ENCODE assay signal across 34 cellular contexts in genomic region chr2:187590175-187590574, GRCh38.
"Had no signal": no experiment of that assay in that cellular context is flagged by ENCODE, and none has a peak within 500 bp of the region (broad histone marks: within the 10 kb centered on the region; RNA-seq: fewer than 3 reads in every experiment).

No MANE protein-coding gene starts in this region.

- H3K36me3 ChIP-seq: MG63 had no signal

- H3K9me3 ChIP-seq: MG63 had no signal

- H3K27me3 ChIP-seq: MG63 had no signal

- DNase-seq: Karpas-422, Kasumi-1, MG63, MM.1S, MV-4-11, NCI-H1048, NCI-H1092, NCI-H1092 treated with DMSO at 0.1 percent for 48 hours, NCI-H1105, NCI-H1105 treated with DMSO at 0.1 percent for 48 hours, NCI-H1417, NCI-H1417 treated with DMSO at 0.1 percent for 48 hours, NCI-H1436, NCI-H1436 treated with DMSO at 0.1 percent for 48 hours, NCI-H146, NCI-H1694, NCI-H1694 treated with DMSO at 0.1 percent for 48 hours, NCI-H187, NCI-H187 treated with DMSO at 0.1 percent for 48 hours, NCI-H1930, NCI-H2029, NCI-H2029 treated with DMSO at 0.1 percent for 48 hours, NCI-H2081, NCI-H2081 treated with DMSO at 0.1 percent for 48 hours, NCI-H2107, NCI-H2171, NCI-H2171 treated with DMSO at 0.1 percent for 48 hours, NCI-H2227 treated with DMSO at 0.1 percent for 48 hours, NCI-H226, NCI-H345, NCI-H446, NCI-H446 treated with DMSO at 0.1 percent for 48 hours, NCI-H510A, NCI-H510A treated with DMSO at 0.1 percent for 48 hours had no signal

- H3K4me3 ChIP-seq: MG63 had no signal
